In the genomic region with DNA sequence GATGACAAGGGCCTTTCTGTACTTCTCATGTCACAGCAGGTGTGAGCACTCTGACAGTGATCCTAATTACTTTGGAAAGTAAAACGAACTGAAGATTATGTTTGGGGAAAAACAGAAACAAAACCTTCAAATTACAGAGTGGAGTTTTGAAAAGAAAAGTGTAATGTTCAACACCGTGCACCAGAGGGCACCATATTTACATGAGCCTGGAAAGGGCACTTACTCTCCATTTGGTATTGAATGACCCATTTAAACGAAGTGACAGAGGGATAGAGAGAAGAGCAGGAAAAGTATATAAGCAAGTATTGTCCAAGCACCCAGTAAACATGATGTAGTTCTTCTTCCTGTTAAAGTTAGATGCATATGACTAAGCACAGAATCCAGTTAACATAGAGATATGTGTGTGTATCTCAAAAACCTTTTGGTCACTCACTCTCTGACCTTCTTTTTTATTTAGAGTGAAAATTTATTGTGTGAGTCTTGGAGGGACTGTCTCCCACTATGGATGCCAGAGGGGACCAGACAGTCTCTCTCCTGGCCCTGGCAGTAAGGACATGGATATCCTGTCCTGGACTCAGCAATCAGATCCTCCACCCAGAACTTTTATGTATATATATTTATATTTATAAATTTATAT, we compare ENCODE assay signal across 8 cellular contexts. TPM values are rescaled to one million over a fixed set of nuclear protein-coding genes. Genes with fewer than 3 reads are reported as not detected.
DNase-seq lines count a peak whose midpoint lies in the region; ATAC-seq and TF ChIP-seq lines count a peak whose summit lies in the region.
"Had no signal": no experiment of that assay in that cellular context is flagged by ENCODE, and none has a peak within 500 bp of the region (broad histone marks: within the 10 kb centered on the region; RNA-seq: fewer than 3 reads in every experiment).

No MANE protein-coding gene starts in this region.

- no peak overlapping the region for H3K27ac ChIP-seq in coronary artery

- TF ChIP-seq CTCF in epithelial cell of proximal tubule (conservative IDR thresholded peaks at IDR 0.05; ENCODE audit: low read depth, low read length): peak; percentile 81
- peak; percentile 82 for TF ChIP-seq CTCF in neural crest cell (conservative IDR thresholded peaks at IDR 0.05)
- no peak for TF ChIP-seq CTCF in coronary artery (IDR thresholded peaks at IDR 0.05)

- H3K36me3 Mint-ChIP-seq in neural crest cell (ENCODE audit: low read depth): no peaks in the 10 kb centered on the region
- H3K36me3 Mint-ChIP-seq: activated naive CD8-positive, alpha-beta T cell had no signal

- ATAC-seq in GM21723 (IDR thresholded peaks at IDR 0.05; ENCODE audit: unreplicated experiment): peak; percentile 70

- H3K9me3 Mint-ChIP-seq in neural crest cell: peaks cover 4% of the 10 kb centered on the region

- no peak overlapping the region for H3K4me3 Mint-ChIP-seq in neural crest cell
- H3K4me3 Mint-ChIP-seq: activated naive CD8-positive, alpha-beta T cell had no signal

- H3K4me1 Mint-ChIP-seq in neural crest cell: no peaks in the 10 kb centered on the region

- H3K4me3 ChIP-seq in epithelial cell of proximal tubule (ENCODE audit: low read depth, low read length): no peak overlapping the region
- H3K4me3 ChIP-seq in coronary artery: no peak overlapping the region

- H3K27me3 Mint-ChIP-seq in neural crest cell (ENCODE audit: low read depth): no peaks in the 10 kb centered on the region

- H3K27ac Mint-ChIP-seq in neural crest cell (ENCODE audit: unreplicated experiment): no peak overlapping the region
- H3K27ac Mint-ChIP-seq: activated naive CD8-positive, alpha-beta T cell had no signal

- peak; percentile 51 for DNase-seq in EH (ENCODE audit: low read depth)
- peak; percentile 38 for DNase-seq in NCI-H128 (lab: John Stamatoyannopoulos, UW; ENCODE audit: unreplicated experiment)
- DNase-seq in SK-N-DZ (ENCODE audit: low spot score): peak; percentile 46
- DNase-seq in epithelial cell of proximal tubule (ENCODE audit: low read depth): peak; percentile 22
- DNase-seq in neural crest cell (ENCODE audit: low read depth, low spot score): peak; percentile 35
- no peak for DNase-seq in coronary artery (ENCODE audit: low spot score)

RNA-seq across cellular contexts. Expression of a gene that starts 3.8 kb away (rescaled TPM):
- not detected in 2 replicates for polyA plus RNA-seq in SK-N-DZ (2014; cell fraction: cytosol; rRNA removed)
- polyA plus RNA-seq in SK-N-DZ (2014; cell fraction: nucleus; rRNA removed): not detected in 2 replicates
- not detected in 2 replicates for total RNA-seq in epithelial cell of proximal tubule
- total RNA-seq in neural crest cell: not detected in 2 replicates

RNA-seq across cellular contexts. Expression of a gene that starts 45.7 kb away (rescaled TPM):
- polyA plus RNA-seq in SK-N-DZ (2014; cell fraction: cytosol; rRNA removed): not detected in 2 replicates
- polyA plus RNA-seq in SK-N-DZ (2014; cell fraction: nucleus; rRNA removed): not detected in 2 replicates
- total RNA-seq in epithelial cell of proximal tubule (not detected in 2 replicates), neural crest cell (not detected in 2 replicates)

RNA-seq across cellular contexts. Expression of a gene that starts 54.6 kb away (rescaled TPM):
- polyA plus RNA-seq in SK-N-DZ (2014; cell fraction: cytosol; rRNA removed): 221 and 222 TPM in 2 replicates
- 176 and 193 TPM in 2 replicates for polyA plus RNA-seq in SK-N-DZ (2014; cell fraction: nucleus; rRNA removed)
- 122 and 137 TPM in 2 replicates for total RNA-seq in epithelial cell of proximal tubule
- total RNA-seq in neural crest cell: 522 and 529 TPM in 2 replicates
